23 cellular contexts compared by ENCODE assay signal in the genomic region with DNA sequence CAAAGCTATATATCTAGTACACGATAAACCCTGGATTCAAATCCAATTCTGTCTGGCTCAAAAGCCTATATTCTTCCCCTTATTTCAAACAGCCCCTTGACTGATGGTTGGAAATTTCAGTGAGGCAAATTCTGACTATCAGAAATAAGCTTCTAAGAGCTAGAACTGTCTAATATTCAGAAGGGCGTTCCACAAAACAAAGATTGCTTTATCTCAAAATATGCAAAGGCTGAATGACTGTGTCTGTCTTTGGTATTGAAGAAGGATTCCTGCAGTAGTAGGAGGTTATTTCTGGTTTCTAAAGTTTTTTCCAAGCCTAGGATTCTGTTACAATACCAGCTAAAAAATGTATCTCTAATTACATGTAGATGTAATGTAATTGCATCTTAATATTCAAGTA. TPM values are rescaled to one million over a fixed set of nuclear protein-coding genes. Genes with fewer than 3 reads are reported as not detected.
"Had no signal": no experiment of that assay in that cellular context is flagged by ENCODE, and none has a peak within 500 bp of the region (broad histone marks: within the 10 kb centered on the region; RNA-seq: fewer than 3 reads in every experiment).

No MANE protein-coding gene starts in this region.

- H3K27ac ChIP-seq: brain microvascular endothelial cell, cardiac muscle cell, Peyer's patch, SJSA1 had no signal

- H3K27ac Mint-ChIP-seq: activated CD4-positive, alpha-beta memory T cell treated with anti-CD3 and anti-CD28 coated beads, Interleukin-2, amount 10 ng/mL, durations not matched to agents 7 days and 5 days; activated CD4-positive, alpha-beta T cell treated with anti-CD3 and anti-CD28 coated beads, Interleukin-2, amount 10 ng/mL, durations not matched to agents 7 days and 5 days; activated naive CD4-positive, alpha-beta T cell treated with anti-CD3 and anti-CD28 coated beads, Interleukin-2, amount 50 U/mL, for 24 hours; activated T-helper 17 cell treated with anti-CD3 and anti-CD28 coated beads, Interleukin-2, amount 50 U/mL, for 72 hours; T-helper 1 cell treated with Interleukin-12 subunit alpha and Interleukin-12 subunit beta and Interleukin-4 antibody, amounts not matched to agents 30 μg/mL and 1 μg/mL, for 36 hours; WTC11 had no signal

- FAIRE-seq: K562 had no signal

- H3K36me3 ChIP-seq: brain microvascular endothelial cell, cardiac muscle cell, Peyer's patch, SJSA1 had no signal

- H3K36me3 Mint-ChIP-seq: activated naive CD4-positive, alpha-beta T cell treated with anti-CD3 and anti-CD28 coated beads, Interleukin-2, amount 50 U/mL, for 24 hours; WTC11 had no signal

- H3K9me3 Mint-ChIP-seq: activated CD4-positive, alpha-beta memory T cell treated with anti-CD3 and anti-CD28 coated beads, Interleukin-2, amount 10 ng/mL, durations not matched to agents 7 days and 5 days; activated CD4-positive, alpha-beta T cell treated with anti-CD3 and anti-CD28 coated beads, Interleukin-2, amount 10 ng/mL, durations not matched to agents 7 days and 5 days; activated naive CD4-positive, alpha-beta T cell treated with anti-CD3 and anti-CD28 coated beads, Interleukin-2, amount 50 U/mL, for 24 hours; activated T-helper 17 cell treated with anti-CD3 and anti-CD28 coated beads, Interleukin-2, amount 50 U/mL, for 72 hours; T-helper 1 cell treated with Interleukin-12 subunit alpha and Interleukin-12 subunit beta and Interleukin-4 antibody, amounts not matched to agents 30 μg/mL and 1 μg/mL, for 36 hours; WTC11 had no signal

- H3K4me1 Mint-ChIP-seq: activated CD4-positive, alpha-beta memory T cell treated with anti-CD3 and anti-CD28 coated beads, Interleukin-2, amount 10 ng/mL, durations not matched to agents 7 days and 5 days; activated CD4-positive, alpha-beta T cell treated with anti-CD3 and anti-CD28 coated beads, Interleukin-2, amount 10 ng/mL, durations not matched to agents 7 days and 5 days; activated naive CD4-positive, alpha-beta T cell treated with anti-CD3 and anti-CD28 coated beads, Interleukin-2, amount 50 U/mL, for 24 hours; activated T-helper 17 cell treated with anti-CD3 and anti-CD28 coated beads, Interleukin-2, amount 50 U/mL, for 72 hours; WTC11 had no signal

- DNase-seq: activated CD4-positive, alpha-beta memory T cell treated with anti-CD3 and anti-CD28 coated beads, Interleukin-2, amount 10 ng/mL, durations not matched to agents 7 days and 5 days; activated CD4-positive, alpha-beta T cell treated with anti-CD3 and anti-CD28 coated beads, Interleukin-2, amount 10 ng/mL, durations not matched to agents 7 days and 5 days; activated T-cell treated with anti-CD3 and anti-CD28 coated beads for 4 hours; activated T-cell treated with anti-CD3 and anti-CD28 coated beads, Interleukin-2, amount 50 U/mL, for 48 hours; amygdala; brain microvascular endothelial cell; Karpas-422; NCI-H1105 treated with DMSO at 0.1 percent for 48 hours; NCI-H1436 treated with DMSO at 0.1 percent for 48 hours; NCI-H187; NCI-H2081; NCI-H510A treated with DMSO at 0.1 percent for 48 hours; NCI-H69; Peyer's patch; SHP77 had no signal

- ATAC-seq: activated T-helper 17 cell treated with anti-CD3 and anti-CD28 coated beads, Interleukin-2, amount 50 U/mL, for 72 hours; K562; WTC11 had no signal

- H3K4me3 Mint-ChIP-seq: activated CD4-positive, alpha-beta memory T cell treated with anti-CD3 and anti-CD28 coated beads, Interleukin-2, amount 10 ng/mL, durations not matched to agents 7 days and 5 days; activated CD4-positive, alpha-beta T cell treated with anti-CD3 and anti-CD28 coated beads, Interleukin-2, amount 10 ng/mL, durations not matched to agents 7 days and 5 days; activated naive CD4-positive, alpha-beta T cell treated with anti-CD3 and anti-CD28 coated beads, Interleukin-2, amount 50 U/mL, for 24 hours; activated T-helper 17 cell treated with anti-CD3 and anti-CD28 coated beads, Interleukin-2, amount 50 U/mL, for 72 hours; T-helper 1 cell treated with Interleukin-12 subunit alpha and Interleukin-12 subunit beta and Interleukin-4 antibody, amounts not matched to agents 30 μg/mL and 1 μg/mL, for 36 hours; WTC11 had no signal

- H3K27me3 ChIP-seq: brain microvascular endothelial cell, cardiac muscle cell, Peyer's patch, SJSA1 had no signal

- H3K4me1 ChIP-seq: Peyer's patch, SJSA1 had no signal

- H3K27me3 Mint-ChIP-seq: activated naive CD4-positive, alpha-beta T cell treated with anti-CD3 and anti-CD28 coated beads, Interleukin-2, amount 50 U/mL, for 24 hours had no signal

- H3K9me3 ChIP-seq: Peyer's patch, SJSA1 had no signal

- H3K4me3 ChIP-seq: cardiac muscle cell, K562, Peyer's patch, SJSA1 had no signal

RNA-seq across cellular contexts. Expression of gene DRC1, which starts 31.1 kb away (rescaled TPM):
- total RNA-seq: activated CD4-positive, alpha-beta memory T cell treated with anti-CD3 and anti-CD28 coated beads, Interleukin-2, amount 10 ng/mL, durations not matched to agents 7 days and 5 days; activated CD4-positive, alpha-beta T cell treated with anti-CD3 and anti-CD28 coated beads, Interleukin-2, amount 10 ng/mL, durations not matched to agents 7 days and 5 days; activated CD8-positive, alpha-beta memory T cell treated with anti-CD3 and anti-CD28 coated beads for 36 hours; activated T-helper 17 cell treated with anti-CD3 and anti-CD28 coated beads, Interleukin-2, amount 50 U/mL, for 72 hours; cardiac muscle cell; Peyer's patch; SJSA1 had no signal
- polyA plus RNA-seq: cardiac muscle cell had no signal

RNA-seq across cellular contexts. Expression of gene OTOF, which starts 45.1 kb away (rescaled TPM):
- total RNA-seq: cardiac muscle cell, SJSA1 had no signal
- polyA plus RNA-seq: cardiac muscle cell had no signal
